Comparison of ENCODE assay signal across 14 cellular contexts in genomic region chr11:128417607-128418324, GRCh38.
A peak's percentile ranks its signal among the peaks of the same experiment; 100 is the strongest.
DNase-seq lines count a peak whose midpoint lies in the region; ATAC-seq and TF ChIP-seq lines count a peak whose summit lies in the region.
"Had no signal": no experiment of that assay in that cellular context is flagged by ENCODE, and none has a peak within 500 bp of the region (broad histone marks: within the 10 kb centered on the region; RNA-seq: fewer than 3 reads in every experiment).

No MANE protein-coding gene starts in this region.

- TF ChIP-seq CTCF in AG10803 (conservative IDR thresholded peaks at IDR 0.05; ENCODE audit: low read length) (no peak), fibroblast of the aortic adventitia (IDR thresholded peaks at IDR 0.05; ENCODE audit: insufficient read depth, low read length) (no peak), osteocyte (IDR thresholded peaks at IDR 0.05) (no peak), glutamatergic neuron (IDR thresholded peaks at IDR 0.05; ENCODE audit: partially characterized antibody, unreplicated experiment) (no peak)

- H3K27me3 Mint-ChIP-seq in osteocyte (ENCODE audit: unreplicated experiment) (no peaks in the 10 kb centered on the region), glutamatergic neuron (ENCODE audit: unreplicated experiment) (no peaks in the 10 kb centered on the region)
- H3K27me3 Mint-ChIP-seq: CD8-positive, alpha-beta memory T cell; IgD-negative memory B cell had no signal

- no peak for ATAC-seq in HG03159 (IDR thresholded peaks at IDR 0.05; ENCODE audit: unreplicated experiment)
- ATAC-seq: activated T-cell treated with anti-CD3 and anti-CD28 coated beads, Interleukin-2, amount 50 U/mL, for 4 hours; GM12878 had no signal

- peak overlapping the region; percentile 70 for H3K27ac Mint-ChIP-seq in osteocyte (ENCODE audit: unreplicated experiment)
- no peak overlapping the region for H3K27ac Mint-ChIP-seq in glutamatergic neuron (ENCODE audit: unreplicated experiment)

- H3K4me3 Mint-ChIP-seq in osteocyte (ENCODE audit: unreplicated experiment): no peak overlapping the region
- no peak overlapping the region for H3K4me3 Mint-ChIP-seq in glutamatergic neuron (ENCODE audit: unreplicated experiment)
- H3K4me3 Mint-ChIP-seq: activated T-cell treated with anti-CD3 and anti-CD28 coated beads, Interleukin-2, amount 50 U/mL, for 4 hours; CD8-positive, alpha-beta memory T cell; IgD-negative memory B cell had no signal

- H3K4me1 Mint-ChIP-seq in osteocyte (ENCODE audit: unreplicated experiment): peaks cover 47% of the 10 kb centered on the region
- peaks cover 9% of the 10 kb centered on the region for H3K4me1 Mint-ChIP-seq in glutamatergic neuron (ENCODE audit: low read depth, unreplicated experiment)

- H3K36me3 Mint-ChIP-seq in osteocyte (ENCODE audit: unreplicated experiment) (no peaks in the 10 kb centered on the region), glutamatergic neuron (ENCODE audit: unreplicated experiment) (no peaks in the 10 kb centered on the region)
- H3K36me3 Mint-ChIP-seq: IgD-negative memory B cell had no signal

- DNase-seq in AG10803 (ENCODE audit: low read depth) (peak; percentile 94), RKO (ENCODE audit: low spot score) (peak; percentile 1), fibroblast of the aortic adventitia (ENCODE audit: low read depth) (peak; percentile 88), osteocyte (ENCODE audit: extremely low spot score, unreplicated experiment) (no peak), NCI-H2227 treated with DMSO at 0.1 percent for 48 hours (lab: John Stamatoyannopoulos, UW) (no peak), NCI-H446 (lab: John Stamatoyannopoulos, UW) (no peak), glutamatergic neuron (no peak)
- DNase-seq: activated T-cell treated with anti-CD3 and anti-CD28 coated beads, Interleukin-2, amount 50 U/mL, for 4 hours; tibial artery; WERI-Rb-1 had no signal

- no peak overlapping the region for H3K4me3 ChIP-seq in AG10803 (ENCODE audit: low read length)
- H3K4me3 ChIP-seq in fibroblast of the aortic adventitia (ENCODE audit: low read depth, low read length): no peak overlapping the region
- H3K4me3 ChIP-seq: GM12878, tibial artery had no signal

- no peaks in the 10 kb centered on the region for H3K9me3 Mint-ChIP-seq in osteocyte (ENCODE audit: unreplicated experiment)
- H3K9me3 Mint-ChIP-seq in glutamatergic neuron (ENCODE audit: unreplicated experiment): no peaks in the 10 kb centered on the region
- H3K9me3 Mint-ChIP-seq: activated T-cell treated with anti-CD3 and anti-CD28 coated beads, Interleukin-2, amount 50 U/mL, for 4 hours; CD8-positive, alpha-beta memory T cell; IgD-negative memory B cell had no signal

Comparison
In these comparisons a context has a peak if more than half of its experiments do, and no peak if none do; other contexts are left out.
1. DNase-seq: peak in AG10803 (single experiment), RKO (single experiment) and fibroblast of the aortic adventitia (single experiment); none in osteocyte (single experiment), NCI-H2227 treated with DMSO at 0.1 percent for 48 hours (single experiment), NCI-H446 (0 of 2) and glutamatergic neuron (single experiment).